In the genomic region with DNA sequence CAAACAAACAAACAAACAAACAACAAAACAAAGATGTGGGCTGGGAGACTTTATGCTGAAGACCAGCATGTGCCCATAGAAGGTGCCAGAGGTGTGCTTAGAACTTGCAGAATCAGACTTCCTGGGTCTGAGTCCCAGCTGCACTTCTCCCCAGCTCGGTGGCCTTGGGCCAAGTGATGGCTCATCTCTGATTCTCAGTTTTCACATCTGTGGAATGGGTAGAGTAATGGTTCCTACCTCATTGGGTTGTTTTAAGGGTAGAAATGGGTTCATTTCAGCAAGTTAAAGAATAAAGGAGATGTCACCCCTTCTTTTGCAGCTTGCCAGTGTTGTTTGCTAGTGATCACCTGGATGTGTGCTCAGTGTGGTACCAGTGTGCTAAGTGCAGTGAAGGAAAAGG, we compare ENCODE assay signal across 24 cellular contexts. TPM values are rescaled to one million over a fixed set of nuclear protein-coding genes. Genes with fewer than 3 reads are reported as not detected.
A peak's percentile ranks its signal among the peaks of the same experiment; 100 is the strongest.
DNase-seq lines count a peak whose midpoint lies in the region; ATAC-seq, FAIRE-seq and TF ChIP-seq lines count a peak whose summit lies in the region.
"Had no signal": no experiment of that assay in that cellular context is flagged by ENCODE, and none has a peak within 500 bp of the region (broad histone marks: within the 10 kb centered on the region; RNA-seq: fewer than 3 reads in every experiment).

No MANE protein-coding gene starts in this region.

- H3K4me1 ChIP-seq in HepG2 (ENCODE audit: insufficient read depth, low read length) = peaks cover 91% of the 10 kb centered on the region
- H3K4me1 ChIP-seq in right lobe of liver = no peaks in the 10 kb centered on the region
- H3K4me1 ChIP-seq in K562 (replicated peaks in 1 of 2; ENCODE audit: control insufficient read depth in 2 of 2, insufficient read depth in 2 of 2, low read length in 2 of 2) = no peaks in the 10 kb centered on the region
- no peaks in the 10 kb centered on the region for H3K4me1 ChIP-seq in Karpas-422 (ENCODE audit: low read length)
- H3K4me1 ChIP-seq: A549 had no signal

- in situ Hi-C loops in HepG2 (cut with HindIII; ENCODE audit: extremely low pct_ligation_motif_present, low pct_unique_long_range_greater_than_20kb) = no loop called here
- in situ Hi-C loops in K562 (cut with MboI) = no loop called here

- H3K9ac ChIP-seq in HepG2 (ENCODE audit: insufficient read depth, low read depth, low read length) (no peak overlapping the region), K562 (ENCODE audit: insufficient read depth in 1 of 2, low read depth in 2 of 2, low read length in 2 of 2) (no peak overlapping the region), Karpas-422 (ENCODE audit: low read length) (no peak overlapping the region)
- H3K9ac ChIP-seq: BLaER1 treated with 17β-estradiol and CSF1 and Interleukin-3, amounts not matched to agents 10 nM and 100 nM had no signal

- CTCF ChIA-PET in HepG2 (lab: Yijun Ruan, JAX; ENCODE audit: low intra/inter-chr PET ratio, low total read pairs) (no interaction called here), K562 (lab: Yijun Ruan, JAX; ENCODE audit: low intra/inter-chr PET ratio) (no interaction called here)

- peaks cover 47% of the 10 kb centered on the region for H3K36me3 Mint-ChIP-seq in activated naive CD4-positive, alpha-beta T cell treated with anti-CD3 and anti-CD28 coated beads, Interleukin-2, amount 50 U/mL, for 24 hours
- H3K36me3 Mint-ChIP-seq in activated naive CD4-positive, alpha-beta T cell treated with anti-CD3 and anti-CD28 coated beads, Interleukin-2, amount 50 U/mL, for 72 hours = peaks cover 27 to 34% of the 10 kb centered on the region in 2 donors
- H3K36me3 Mint-ChIP-seq in neural crest cell (ENCODE audit: low read depth) = peaks cover 44% of the 10 kb centered on the region

- H3K36me3 ChIP-seq in HepG2 (replicated peaks in 1 of 2; ENCODE audit: control insufficient read depth in 1 of 2, insufficient read depth in 2 of 2, low read length in 2 of 2) = peaks cover 67 to 94% of the 10 kb centered on the region in 2 experiments
- no peaks in the 10 kb centered on the region for H3K36me3 ChIP-seq in right lobe of liver
- H3K36me3 ChIP-seq in K562 (ENCODE audit: control insufficient read depth, insufficient read depth, low read length) = no peaks in the 10 kb centered on the region
- H3K36me3 ChIP-seq in Karpas-422 (ENCODE audit: insufficient read depth, low read length) = no peaks in the 10 kb centered on the region
- H3K36me3 ChIP-seq: BLaER1 treated with 17β-estradiol and CSF1 and Interleukin-3, amounts not matched to agents 10 nM and 100 nM had no signal

- H3K4me2 ChIP-seq in HepG2 (ENCODE audit: low read depth, low read length) = no peak overlapping the region
- H3K4me2 ChIP-seq in K562 (ENCODE audit: insufficient read depth, low read length) = no peak overlapping the region
- H3K4me2 ChIP-seq in Karpas-422 (ENCODE audit: low read depth, low read length, poor library complexity, severe bottlenecking) = no peak overlapping the region
- H3K4me2 ChIP-seq: A549; BLaER1 treated with 17β-estradiol and CSF1 and Interleukin-3, amounts not matched to agents 10 nM and 100 nM had no signal

- no peak overlapping the region for H3K4me3 Mint-ChIP-seq in activated naive CD4-positive, alpha-beta T cell treated with anti-CD3 and anti-CD28 coated beads, Interleukin-2, amount 50 U/mL, for 24 hours
- no peak overlapping the region for H3K4me3 Mint-ChIP-seq in neural crest cell
- H3K4me3 Mint-ChIP-seq: B cell; CD4-positive, alpha-beta T cell; CD8-positive, alpha-beta T cell had no signal

- H3K27ac ChIP-seq in HepG2 (ENCODE audit: extremely low read length, insufficient read depth, low read length) (no peak overlapping the region), right lobe of liver (no peak overlapping the region), K562 (ENCODE audit: extremely low read depth, low read depth, low read length) (no peak overlapping the region), Karpas-422 (ENCODE audit: low read length) (no peak overlapping the region)
- H3K27ac ChIP-seq: 22Rv1; A549; BLaER1 treated with 17β-estradiol and CSF1 and Interleukin-3, amounts not matched to agents 10 nM and 100 nM; C4-2B had no signal

- intact Hi-C loops in HepG2 (cut with micrococcal nuclease; ENCODE audit: unreplicated experiment) = no loop called here
- intact Hi-C loops in right lobe of liver (cut with DNase I) = no loop called here
- intact Hi-C loops in K562 (cut with micrococcal nuclease) = no loop called here

- WGBS in HepG2 (ENCODE audit: low lambda C conversion rate) = 82% methylated on average over 1 of the region's 1 CpG
- WGBS in right lobe of liver (ENCODE audit: insufficient coverage, low coverage, low lambda C conversion rate, missing lambda C conversion rate) = 63% methylated on average over 1 of the region's 1 CpG
- 0% methylated on average over 1 of the region's 1 CpG for WGBS in K562 (ENCODE audit: insufficient coverage, low coverage, missing lambda C conversion rate)

- H3K27me3 ChIP-seq in HepG2 (ENCODE audit: control insufficient read depth in 1 of 2, insufficient read depth in 2 of 2, low read length in 2 of 2) (no peaks in the 10 kb centered on the region), right lobe of liver (no peaks in the 10 kb centered on the region), K562 (ENCODE audit: control insufficient read depth in 2 of 2, insufficient read depth in 2 of 2, low read length in 2 of 2) (peaks cover 0 to 19% of the 10 kb centered on the region in 2 experiments; a peak in 2 of 5 replicates), Karpas-422 (ENCODE audit: low read length) (no peaks in the 10 kb centered on the region)
- H3K27me3 ChIP-seq: BLaER1 treated with 17β-estradiol and CSF1 and Interleukin-3, amounts not matched to agents 10 nM and 100 nM had no signal

- no peak overlapping the region for H2AFZ ChIP-seq in HepG2 (ENCODE audit: low read length)
- H2AFZ ChIP-seq in K562 (ENCODE audit: low read depth, low read length) = no peak overlapping the region
- H2AFZ ChIP-seq in Karpas-422 (ENCODE audit: low read length) = no peak overlapping the region

- H3K9me3 ChIP-seq in HepG2 (ENCODE audit: low read length) (no peaks in the 10 kb centered on the region), right lobe of liver (no peaks in the 10 kb centered on the region), K562 (replicated peaks; ENCODE audit: control insufficient read depth, insufficient read depth, low read depth, low read length) (no peaks in the 10 kb centered on the region), Karpas-422 (ENCODE audit: low read length) (no peaks in the 10 kb centered on the region)
- H3K9me3 ChIP-seq: Caco-2 had no signal

- H3K27me3 Mint-ChIP-seq in activated naive CD4-positive, alpha-beta T cell treated with anti-CD3 and anti-CD28 coated beads, Interleukin-2, amount 50 U/mL, for 24 hours = no peaks in the 10 kb centered on the region
- no peaks in the 10 kb centered on the region for H3K27me3 Mint-ChIP-seq in neural crest cell (ENCODE audit: low read depth)
- H3K27me3 Mint-ChIP-seq: B cell; CD4-positive, alpha-beta T cell had no signal

- TF ChIP-seq EP300 in HepG2 (IDR thresholded peaks at IDR 0.05; ENCODE audit: low read depth in 2 of 2, low read length in 2 of 2) (no peak), HepG2 (CRISPR knock-in tag; IDR thresholded peaks at IDR 0.05; ENCODE audit: borderline replicate concordance) (no peak), K562 (IDR thresholded peaks at IDR 0.05; ENCODE audit: low read length) (no peak)

- TF ChIP-seq POLR2A in HepG2 (IDR thresholded peaks at IDR 0.05; ENCODE audit: insufficient read depth in 1 of 2, low read depth in 2 of 2, low read length in 2 of 2) = no peak; a peak in 1 of 4 replicates
- TF ChIP-seq POLR2A in right lobe of liver (IDR thresholded peaks at IDR 0.05) = no peak
- no peak for TF ChIP-seq POLR2A in K562 (conservative IDR thresholded peaks at IDR 0.05)

- H3K9me1 ChIP-seq in K562 (ENCODE audit: control insufficient read depth, insufficient read depth, low read length) = no peaks in the 10 kb centered on the region

- H3K9me2 ChIP-seq in Karpas-422 (replicated peaks; ENCODE audit: insufficient read depth, low read length) = no peaks in the 10 kb centered on the region

- no peak for ATAC-seq in activated naive CD4-positive, alpha-beta T cell treated with anti-CD3 and anti-CD28 coated beads, Interleukin-2, amount 50 U/mL, for 72 hours
- ATAC-seq in HepG2 (no peak), right lobe of liver (no peak), K562 (no peak)
- ATAC-seq: A549; CD8-positive, alpha-beta T cell had no signal

- H4K20me1 ChIP-seq in HepG2 (ENCODE audit: insufficient read depth, low read length) = peaks cover 99% of the 10 kb centered on the region
- no peaks in the 10 kb centered on the region for H4K20me1 ChIP-seq in K562 (replicated peaks; ENCODE audit: control insufficient read depth, insufficient read depth, low read length)
- H4K20me1 ChIP-seq in Karpas-422 (ENCODE audit: insufficient read depth, low read depth, low read length) = no peaks in the 10 kb centered on the region

- H3K79me2 ChIP-seq in HepG2 (ENCODE audit: insufficient read depth, low read length) (peaks cover 96% of the 10 kb centered on the region), K562 (ENCODE audit: control insufficient read depth, insufficient read depth, low read length) (no peaks in the 10 kb centered on the region), Karpas-422 (ENCODE audit: low read length) (no peaks in the 10 kb centered on the region)

- H3K4me3 ChIP-seq in HepG2 (replicated peaks in 1 of 3; ENCODE audit: insufficient read depth in 1 of 3, low read depth in 2 of 3, low read length in 3 of 3) = no peak overlapping the region
- no peak overlapping the region for H3K4me3 ChIP-seq in right lobe of liver
- no peak overlapping the region for H3K4me3 ChIP-seq in K562
- H3K4me3 ChIP-seq in Karpas-422 (ENCODE audit: low read length) = no peak overlapping the region
- H3K4me3 ChIP-seq: A549; BLaER1 treated with 17β-estradiol and CSF1 and Interleukin-3, amounts not matched to agents 10 nM and 100 nM had no signal

- H3K9me3 Mint-ChIP-seq in activated naive CD4-positive, alpha-beta T cell treated with anti-CD3 and anti-CD28 coated beads, Interleukin-2, amount 50 U/mL, for 24 hours = no peaks in the 10 kb centered on the region
- H3K9me3 Mint-ChIP-seq in activated naive CD4-positive, alpha-beta T cell treated with anti-CD3 and anti-CD28 coated beads, Interleukin-2, amount 50 U/mL, for 72 hours = no peaks in the 10 kb centered on the region
- H3K9me3 Mint-ChIP-seq in neural crest cell = peaks cover 5% of the 10 kb centered on the region

- no peak for TF ChIP-seq RAD21 in HepG2 (CRISPR knock-in tag; IDR thresholded peaks at IDR 0.05)
- TF ChIP-seq RAD21 in K562 (CRISPR knock-in tag; conservative IDR thresholded peaks at IDR 0.05 in 1 of 2, IDR thresholded peaks at IDR 0.05 in 1 of 2) = no peak

- no peak for TF ChIP-seq CTCF in HepG2 (CRISPR knock-in tag; IDR thresholded peaks at IDR 0.05)
- TF ChIP-seq CTCF in right lobe of liver (IDR thresholded peaks at IDR 0.05) = no peak
- no peak for TF ChIP-seq CTCF in K562 (IDR thresholded peaks at IDR 0.05 in 2 of 3, conservative IDR thresholded peaks at IDR 0.05 in 1 of 3; ENCODE audit: insufficient read depth in 2 of 3, low read depth in 1 of 3, low read length in 3 of 3)
- TF ChIP-seq CTCF in neural crest cell (conservative IDR thresholded peaks at IDR 0.05) = no peak

- DNase-seq in activated naive CD4-positive, alpha-beta T cell treated with anti-CD3 and anti-CD28 coated beads, Interleukin-2, amount 50 U/mL, for 72 hours (ENCODE audit: low spot score in 2 of 2) = no peak
- no peak for DNase-seq in HepG2 (ENCODE audit: low spot score)
- DNase-seq in right lobe of liver = no peak
- DNase-seq in K562 (ENCODE audit: extremely low read depth in 1 of 4, low spot score in 3 of 4) = no peak
- no peak for DNase-seq in neural crest cell (ENCODE audit: low read depth, low spot score)
- DNase-seq in Karpas-422 = no peak
- no peak for DNase-seq in central memory CD4-positive, alpha-beta T cell
- DNase-seq: AML-193; Caco-2; Calu3; CD4-positive, alpha-beta T cell; CD8-positive, alpha-beta T cell; DMS79 treated with DMSO at 0.1 percent for 48 hours; GF-D8 had no signal

- FAIRE-seq in HepG2 (lab: Jason Lieb, UNC) (no peak), K562 (lab: Jason Lieb, UNC) (no peak)
- FAIRE-seq: A549, D721Med, G401.6, GM12891, GM19239 had no signal

- peaks cover 18% of the 10 kb centered on the region for H3K4me1 Mint-ChIP-seq in activated naive CD4-positive, alpha-beta T cell treated with anti-CD3 and anti-CD28 coated beads, Interleukin-2, amount 50 U/mL, for 24 hours
- peaks cover 37% of the 10 kb centered on the region for H3K4me1 Mint-ChIP-seq in neural crest cell
- H3K4me1 Mint-ChIP-seq: B cell had no signal

- TSS peak; percentile 3 for BruUV-seq in HepG2 (replicated peaks; lab: Mats Ljungman, UMichigan)
- BruUV-seq in K562 (replicated peaks; lab: Mats Ljungman, UMichigan) = no TSS peak

- H3K27ac Mint-ChIP-seq in activated naive CD4-positive, alpha-beta T cell treated with anti-CD3 and anti-CD28 coated beads, Interleukin-2, amount 50 U/mL, for 24 hours = peak overlapping the region; percentile 76
- no peak overlapping the region for H3K27ac Mint-ChIP-seq in activated naive CD4-positive, alpha-beta T cell treated with anti-CD3 and anti-CD28 coated beads, Interleukin-2, amount 50 U/mL, for 72 hours
- H3K27ac Mint-ChIP-seq in neural crest cell (ENCODE audit: unreplicated experiment) = peak overlapping the region; percentile 76
- H3K27ac Mint-ChIP-seq: B cell; CD4-positive, alpha-beta T cell; CD8-positive, alpha-beta T cell had no signal

- POLR2A ChIA-PET in HepG2 (lab: Yijun Ruan, JAX) = interaction anchor here (0.9 to 4.7 kb wide), 3 partner anchors 8 to 91 kb away, joined by 4 to 31 read pairs (median 8); a partner anchor contains a TSS
- POLR2A ChIA-PET in K562 (lab: Yijun Ruan, JAX) = no interaction called here

RNA-seq across cellular contexts. Expression of a gene that starts 10.7 kb away (rescaled TPM):
- 1 to 10 TPM; 1.4 to 2.1 TPM for total RNA-seq in activated naive CD4-positive, alpha-beta T cell treated with anti-CD3 and anti-CD28 coated beads, Interleukin-2, amount 50 U/mL, for 72 hours
- total RNA-seq in HepG2 (2016; rRNA removed; fragmentation: Illumina TruSeq; extraction: Trizol) (59.0 and 70.4 TPM in 2 replicates), right lobe of liver (1 to 10 TPM in 5 of 6 experiments, under 1 TPM in 1; 0.69 to 2.6 (median 2.1) TPM), K562 (2014; rRNA removed) (0.04 and 0.18 TPM in 2 replicates), K562 (2014; rRNA removed; fragmentation: Illumina TruSeq; extraction: Trizol) (under 0.01 TPM in 2 replicates), K562 (2015; rRNA removed; fragmentation: Illumina TruSeq; extraction: Trizol) (0.07 and 0.08 TPM in 2 replicates), K562 (2021) (0.22 and 0.24 TPM in 2 replicates), neural crest cell (49.8 and 54.7 TPM in 2 replicates)
- total RNA-seq in HepG2 (2016; cell fraction: cytosol; rRNA removed; fragmentation: Illumina TruSeq; extraction: Trizol; ENCODE audit: low read depth) = 19.9 and 25.5 TPM in 2 replicates
- total RNA-seq in HepG2 (2016; cell fraction: insoluble cytoplasmic fraction; rRNA removed; fragmentation: Illumina TruSeq; extraction: Trizol) = 50.0 and 70.7 TPM in 2 replicates
- total RNA-seq in HepG2 (2016; cell fraction: membrane; rRNA removed; fragmentation: Illumina TruSeq; extraction: Trizol) = 136 and 148 TPM in 2 replicates
- total RNA-seq in HepG2 (2016; cell fraction: nucleus; rRNA removed; fragmentation: Illumina TruSeq; extraction: Trizol) = 61.9 and 70.6 TPM in 2 replicates
- polyA plus RNA-seq in HepG2 (2011; rRNA removed) (86.1 and 121 TPM in 2 replicates), K562 (2011; rRNA removed) (under 0.01 and 0.11 TPM in 2 replicates), K562 (2014; fragmentation: Illumina TruSeq; extraction: Trizol) (0.01 and 0.07 TPM in 2 replicates), K562 (2014; fragmentation: Nextera tagmentation; extraction: Ambion mirVana) (not detected), K562 (2014; rRNA removed) (0.04 TPM in 1 of 2 replicates, not detected in the other)
- polyA plus RNA-seq in HepG2 (2011; cell fraction: cytosol; rRNA removed) = 22.3 and 49.7 TPM in 2 replicates
- polyA plus RNA-seq in HepG2 (2011; cell fraction: nucleus; rRNA removed) = 150 and 275 TPM in 2 replicates
- polyA plus RNA-seq in HepG2 (2012) = 58.7 and 76.3 TPM in 2 replicates
- polyA plus RNA-seq in HepG2 (2016; cell fraction: cytosol; fragmentation: Illumina TruSeq; extraction: Trizol; ENCODE audit: low read depth) = 106 and 127 TPM in 2 replicates
- 95.8 and 124 TPM in 2 replicates for polyA plus RNA-seq in HepG2 (2016; cell fraction: insoluble cytoplasmic fraction; fragmentation: Illumina TruSeq; extraction: Trizol; ENCODE audit: low read depth)
- 156 and 170 TPM in 2 replicates for polyA plus RNA-seq in HepG2 (2016; cell fraction: membrane; fragmentation: Illumina TruSeq; extraction: Trizol; ENCODE audit: low read depth)
- 155 and 169 TPM in 2 replicates for polyA plus RNA-seq in HepG2 (2016; cell fraction: nucleus; fragmentation: Illumina TruSeq; extraction: Trizol; ENCODE audit: insufficient read depth, low read depth)
- polyA minus RNA-seq in HepG2 (2011; rRNA and poly(A)+ RNA removed; ENCODE audit: low replicate concordance) = 0.02 and 110 TPM in 2 replicates
- polyA minus RNA-seq in HepG2 (2011; cell fraction: cytosol; rRNA and poly(A)+ RNA removed) = 14.3 and 28.8 TPM in 2 replicates
- 43.1 and 57.6 TPM in 2 replicates for polyA minus RNA-seq in HepG2 (2011; cell fraction: nucleus; rRNA and poly(A)+ RNA removed)
- 0.02 TPM in 1 of 2 replicates, not detected in the other for total RNA-seq in K562 (2011; cell fraction: chromatin; rRNA removed; ENCODE audit: low replicate concordance)
- not detected in 2 replicates for total RNA-seq in K562 (2011; cell fraction: nucleolus; rRNA removed)
- under 0.01 and 0.08 TPM in 2 replicates for total RNA-seq in K562 (2011; cell fraction: nucleoplasm; rRNA removed)
- under 0.01 and 0.39 TPM in 2 replicates for polyA plus RNA-seq in K562 (2011; cell fraction: cytosol; rRNA removed)
- polyA plus RNA-seq in K562 (2011; cell fraction: nucleus; rRNA removed) = 0.11 and 0.33 TPM in 2 replicates
- polyA plus RNA-seq in K562 (2012) = 0.03 and 0.04 TPM in 2 replicates
- under 0.01 TPM in 2 replicates for polyA minus RNA-seq in K562 (2011; rRNA and poly(A)+ RNA removed)
- polyA minus RNA-seq in K562 (2011; cell fraction: cytosol; rRNA and poly(A)+ RNA removed) = not detected in 2 replicates
- under 0.01 and 0.22 TPM in 2 replicates for polyA minus RNA-seq in K562 (2011; cell fraction: nucleus; rRNA and poly(A)+ RNA removed)
- total RNA-seq in Karpas-422 (2014; rRNA removed; shearing (Covaris generic); ENCODE audit: low replicate concordance) = not detected in 2 replicates

Comparison
In these comparisons a context has a peak if more than half of its experiments do, and no peak if none do; other contexts are left out.
1. H3K27ac Mint-ChIP-seq: peak in activated naive CD4-positive, alpha-beta T cell treated with anti-CD3 and anti-CD28 coated beads, Interleukin-2, amount 50 U/mL, for 24 hours (single experiment) and neural crest cell (single experiment); none in activated naive CD4-positive, alpha-beta T cell treated with anti-CD3 and anti-CD28 coated beads, Interleukin-2, amount 50 U/mL, for 72 hours (0 of 2).
2. RNA of a gene that starts 10.7 kb away (total RNA-seq): 19.9 to 148 TPM in HepG2 and 49.8 to 54.7 TPM in neural crest cell; 0.69 to 2.6 TPM in right lobe of liver, 1.4 to 2.1 TPM in activated naive CD4-positive, alpha-beta T cell treated with anti-CD3 and anti-CD28 coated beads, Interleukin-2, amount 50 U/mL, for 72 hours, under 0.01 to 0.24 TPM in K562 and not detected in Karpas-422; every median in the first group is over 4 times any median in the second.